Comparison of ENCODE assay signal across 8 cellular contexts in genomic region chr1:33181038-33181861, GRCh38. TPM values are rescaled to one million over a fixed set of nuclear protein-coding genes. Genes with fewer than 3 reads are reported as not detected.
DNase-seq lines count a peak whose midpoint lies in the region; ATAC-seq and TF ChIP-seq lines count a peak whose summit lies in the region.

No MANE protein-coding gene starts in this region.

- H3K27ac ChIP-seq in cardiac muscle cell: no peak overlapping the region

- peak overlapping the region; percentile 87 for H3K9ac ChIP-seq in NT2/D1 (ENCODE audit: insufficient read length, low read depth)

- peak; percentile 32 to 47 for DNase-seq in NCI-H2081 (lab: John Stamatoyannopoulos, UW)
- DNase-seq in NCI-H2081 treated with DMSO at 0.1 percent for 48 hours (lab: John Stamatoyannopoulos, UW): no peak
- DNase-seq in NT2/D1 (ENCODE audit: low read depth, low spot score): no peak
- peak; percentile 32 for DNase-seq in activated naive CD4-positive, alpha-beta T cell treated with Interleukin-2 at 50 U/mL for 16 hours
- DNase-seq in cardiac muscle cell (ENCODE audit: low read depth in 1 of 2, low spot score in 1 of 2): peak; percentile 48 to 71
- peak; percentile 30 for DNase-seq in progenitor cell of endocrine pancreas (ENCODE audit: low spot score, unreplicated experiment)

- no peak for TF ChIP-seq CTCF in cardiac muscle cell (IDR thresholded peaks at IDR 0.05; ENCODE audit: low read depth, low read length)
- TF ChIP-seq CTCF in progenitor cell of endocrine pancreas (IDR thresholded peaks at IDR 0.05; ENCODE audit: unreplicated experiment): peak; percentile 22

- no peaks in the 10 kb centered on the region for H3K9me3 ChIP-seq in NT2/D1 (ENCODE audit: insufficient read depth, low read length)
- no peaks in the 10 kb centered on the region for H3K9me3 ChIP-seq in cardiac muscle cell (ENCODE audit: low read depth)

- peaks cover 9% of the 10 kb centered on the region for H3K4me1 Mint-ChIP-seq in progenitor cell of endocrine pancreas (ENCODE audit: low read depth)

- peak overlapping the region; percentile 93 for H3K27ac Mint-ChIP-seq in progenitor cell of endocrine pancreas

- H3K27me3 ChIP-seq in NT2/D1 (ENCODE audit: insufficient read depth, insufficient read length) (peaks cover 15% of the 10 kb centered on the region), cardiac muscle cell (no peaks in the 10 kb centered on the region)

- H3K36me3 ChIP-seq in NT2/D1 (ENCODE audit: insufficient read depth, insufficient read length, low read length) (no peaks in the 10 kb centered on the region), cardiac muscle cell (no peaks in the 10 kb centered on the region)

- H3K4me3 Mint-ChIP-seq in progenitor cell of endocrine pancreas (ENCODE audit: low read depth): peak overlapping the region; percentile 80

- H3K36me3 Mint-ChIP-seq in progenitor cell of endocrine pancreas (ENCODE audit: insufficient read depth): no peaks in the 10 kb centered on the region

- H3K9me3 Mint-ChIP-seq in progenitor cell of endocrine pancreas (ENCODE audit: low read depth): no peaks in the 10 kb centered on the region

- H3K27me3 Mint-ChIP-seq in progenitor cell of endocrine pancreas: peaks cover 18% of the 10 kb centered on the region

- peaks cover 10% of the 10 kb centered on the region for H3K4me1 ChIP-seq in NT2/D1 (ENCODE audit: insufficient read depth, insufficient read length)
- H3K4me1 ChIP-seq in cardiac muscle cell (ENCODE audit: low read depth): no peaks in the 10 kb centered on the region

- H3K4me3 ChIP-seq in NT2/D1 (ENCODE audit: insufficient read length, low read depth) (peak overlapping the region; percentile 75), cardiac muscle cell (peak overlapping the region; percentile 69)

- ATAC-seq in HG02981 (IDR thresholded peaks at IDR 0.05; ENCODE audit: unreplicated experiment) (peak; percentile 17), HG02623 (IDR thresholded peaks at IDR 0.05; ENCODE audit: unreplicated experiment) (no peak)

RNA-seq across cellular contexts. Expression of gene TRIM62, which starts 0.6 kb away (rescaled TPM):
- total RNA-seq in cardiac muscle cell (5.8 and 6.3 TPM in 2 replicates), progenitor cell of endocrine pancreas (6.6 and 7.4 TPM in 2 replicates)
- polyA plus RNA-seq in cardiac muscle cell: 2.4 and 3.1 TPM in 2 replicates

Comparison
In these comparisons a context has a peak if more than half of its experiments do, and no peak if none do; other contexts are left out.
1. DNase-seq: peak in NCI-H2081 (2 of 2), activated naive CD4-positive, alpha-beta T cell treated with Interleukin-2 at 50 U/mL for 16 hours (single experiment), cardiac muscle cell (2 of 2) and progenitor cell of endocrine pancreas (single experiment); none in NCI-H2081 treated with DMSO at 0.1 percent for 48 hours (single experiment) and NT2/D1 (single experiment).